Comparison of ENCODE assay signal across 22 cellular contexts in the genomic region with DNA sequence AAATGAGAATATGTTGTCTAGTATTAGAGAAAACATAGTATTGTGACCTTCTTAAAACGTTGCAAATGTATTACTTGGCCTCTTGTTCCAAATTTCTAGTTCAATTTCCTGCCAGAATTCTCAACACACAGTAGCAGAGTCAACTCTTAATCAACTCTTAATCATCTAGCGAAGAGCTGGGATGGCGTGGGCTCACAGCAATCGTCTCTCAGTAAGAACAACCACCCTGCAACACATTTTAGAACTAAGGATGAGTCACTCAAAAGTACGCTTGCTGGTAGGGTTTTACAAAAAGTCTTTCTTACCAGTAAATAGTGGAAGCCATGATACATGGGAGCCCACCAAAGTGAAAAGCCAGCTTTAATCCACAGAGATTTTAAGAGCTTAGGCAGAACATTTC. TPM values are rescaled to one million over a fixed set of nuclear protein-coding genes. Genes with fewer than 3 reads are reported as not detected.
"Had no signal": no experiment of that assay in that cellular context is flagged by ENCODE, and none has a peak within 500 bp of the region (broad histone marks: within the 10 kb centered on the region; RNA-seq: fewer than 3 reads in every experiment).

No MANE protein-coding gene starts in this region.

- DNase-seq: IMR-90, Karpas-422, KG1, MM.1S, NCI-H1092 treated with DMSO at 0.1 percent for 48 hours, NCI-H1436, NCI-H187, NCI-H2029, NCI-H2081 treated with DMSO at 0.1 percent for 48 hours, NCI-H2171, NCI-H226, NCI-H446, NCI-H510A, NCI-H524 treated with DMSO at 0.1 percent for 48 hours, NCI-H69, NCI-H774, PC-9, Peyer's patch, Right ventricle myocardium superior, RPMI8226, SIG-M5 had no signal

RNA-seq across cellular contexts. Expression of gene GPR6, which starts 24.6 kb away (rescaled TPM):
- total RNA-seq: IMR-90, PC-9, Peyer's patch, Right ventricle myocardium superior, SJSA1 had no signal
- polyA plus RNA-seq: IMR-90 had no signal
